ENCODE assay signal across 29 cellular contexts in the genomic region with DNA sequence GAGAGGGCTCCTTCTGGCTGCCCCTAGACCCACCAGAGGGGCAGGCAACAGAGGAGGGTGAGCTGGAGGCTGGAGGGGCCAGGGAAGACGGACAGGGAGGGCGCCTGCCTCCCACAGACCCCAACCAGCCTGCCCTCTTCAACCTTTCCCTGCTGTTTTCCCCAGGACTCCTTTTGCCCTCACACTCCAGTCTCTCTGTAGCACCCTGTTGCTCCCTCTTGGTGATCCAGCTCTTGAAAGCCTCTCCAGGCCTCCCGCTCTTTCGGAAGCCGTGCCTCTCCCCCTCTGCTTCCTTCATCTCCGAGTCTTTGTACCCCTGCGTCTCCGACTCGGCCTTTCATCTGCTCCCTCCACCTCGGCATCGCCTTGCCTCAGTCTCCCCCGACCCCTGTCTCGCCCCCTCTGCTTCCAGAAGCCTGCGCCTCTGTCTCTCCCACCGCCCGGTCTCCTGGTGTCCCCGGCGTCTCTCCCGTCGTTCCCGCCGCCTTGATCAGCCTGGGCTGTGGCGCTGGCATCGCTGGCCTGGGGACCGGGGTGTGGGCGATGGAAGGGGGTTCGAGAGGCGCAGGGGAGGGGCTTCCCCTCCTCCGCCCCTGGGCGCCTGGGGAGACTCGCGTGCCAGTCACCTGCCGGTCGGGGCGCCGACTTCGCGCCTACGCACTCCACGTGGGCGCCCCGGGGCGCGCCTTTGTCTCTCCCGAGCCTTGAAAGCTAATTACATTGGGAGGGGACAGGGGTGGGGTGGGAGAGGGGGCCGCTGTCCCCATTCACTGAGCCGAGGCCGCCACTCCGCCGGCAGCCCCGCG. TPM values are rescaled to one million over a fixed set of nuclear protein-coding genes. Genes with fewer than 3 reads are reported as not detected.
A peak's percentile ranks its signal among the peaks of the same experiment; 100 is the strongest.
DNase-seq lines count a peak whose midpoint lies in the region; ATAC-seq, FAIRE-seq and TF ChIP-seq lines count a peak whose summit lies in the region.
"Had no signal": no experiment of that assay in that cellular context is flagged by ENCODE, and none has a peak within 500 bp of the region (broad histone marks: within the 10 kb centered on the region; RNA-seq: fewer than 3 reads in every experiment).

No MANE protein-coding gene starts in this region.

- H3K4me1 ChIP-seq in HEK293 (ENCODE audit: control insufficient read depth, insufficient read depth, low read length), result no peaks in the 10 kb centered on the region; the same call in 1 of the 2 replicates
- no peaks in the 10 kb centered on the region for H3K4me1 ChIP-seq in astrocyte (ENCODE audit: insufficient read depth, low read length)
- H3K4me1 ChIP-seq: parathyroid adenoma had no signal

- TF ChIP-seq CTCF in Calu3 (IDR thresholded peaks at IDR 0.05; ENCODE audit: unreplicated experiment) (no peak), HEK293 (tag by site-specific recombination; IDR thresholded peaks at IDR 0.05) (no peak), astrocyte (IDR thresholded peaks at IDR 0.05; ENCODE audit: insufficient read depth, low read depth, low read length) (no peak), nephron progenitor cell (IDR thresholded peaks at IDR 0.05) (no peak)

- H2AFZ ChIP-seq in astrocyte (ENCODE audit: low read depth, low read length), result no peak overlapping the region
- H2AFZ ChIP-seq: parathyroid adenoma had no signal

- H3K36me3 ChIP-seq in HEK293 (ENCODE audit: control insufficient read depth in 2 of 2, insufficient read depth in 1 of 2, low read length in 2 of 2) (no peaks in the 10 kb centered on the region), astrocyte (ENCODE audit: insufficient read depth, low read length) (no peaks in the 10 kb centered on the region)
- H3K36me3 ChIP-seq: left ventricle myocardium inferior had no signal

- H3K27me3 Mint-ChIP-seq in Calu3 (ENCODE audit: unreplicated experiment) (peaks cover 75% of the 10 kb centered on the region), astrocyte (ENCODE audit: low read depth, unreplicated experiment) (peaks cover 68% of the 10 kb centered on the region), nephron progenitor cell (ENCODE audit: low read depth, poor library complexity) (peaks cover 100% of the 10 kb centered on the region)

- no TSS peak for BruUV-seq in Calu3 (replicated peaks; lab: Mats Ljungman, UMichigan)

- H3K79me2 ChIP-seq in astrocyte (ENCODE audit: insufficient read depth, low read length), result no peaks in the 10 kb centered on the region
- H3K79me2 ChIP-seq: parathyroid adenoma had no signal

- H3K27ac ChIP-seq in HEK293 (ENCODE audit: extremely low read depth, low read depth, low read length), result no peak overlapping the region
- no peak overlapping the region for H3K27ac ChIP-seq in astrocyte (ENCODE audit: low read depth, low read length)
- H3K27ac ChIP-seq: body of pancreas, left ventricle myocardium inferior, parathyroid adenoma, testis had no signal

- H3K4me3 Mint-ChIP-seq in Calu3 (ENCODE audit: low read depth, unreplicated experiment) (peak overlapping the region; percentile 62), astrocyte (ENCODE audit: unreplicated experiment) (no peak overlapping the region), nephron progenitor cell (peak overlapping the region; percentile 32)
- H3K4me3 Mint-ChIP-seq: activated CD4-positive, alpha-beta memory T cell treated with anti-CD3 and anti-CD28 coated beads for 36 hours; HFFc6 had no signal

- no peak for DNase-seq in Calu3
- DNase-seq in astrocyte (ENCODE audit: low read depth), result no peak
- DNase-seq in nephron progenitor cell, result no peak
- no peak for DNase-seq in NCI-H2196 (lab: John Stamatoyannopoulos, UW; ENCODE audit: unreplicated experiment)
- DNase-seq in NCI-H1092 treated with DMSO at 0.1 percent for 48 hours (lab: John Stamatoyannopoulos, UW), result no peak
- DNase-seq: activated CD4-positive, alpha-beta memory T cell treated with anti-CD3 and anti-CD28 coated beads for 36 hours; activated effector memory CD4-positive, alpha-beta T cell treated with Interleukin-2 at 50 U/mL for 16 hours; body of pancreas; CD4-positive, CD25-positive, alpha-beta regulatory T cell; DMS153; HFFc6; left ventricle myocardium inferior; naive thymus-derived CD4-positive, alpha-beta T cell; NCI-H1694; NCI-H774; right cardiac atrium; stimulated activated CD4-positive, alpha-beta T cell treated with anti-CD3 and anti-CD28 coated beads, Interleukin-4, amount 100 ng/mL, for 1 hour; stimulated activated naive B cell treated with anti-CD40 and anti-IgM and Interleukin-4, amounts not matched to agents 10 μg/mL and 1 μg/mL and 100 μg/mL, for 72 hours; SW 1271; testis had no signal

- H3K27ac Mint-ChIP-seq in Calu3 (ENCODE audit: unreplicated experiment), result no peak overlapping the region
- peak overlapping the region; percentile 69 for H3K27ac Mint-ChIP-seq in astrocyte (ENCODE audit: unreplicated experiment)
- H3K27ac Mint-ChIP-seq in nephron progenitor cell, result no peak overlapping the region
- H3K27ac Mint-ChIP-seq: activated CD4-positive, alpha-beta memory T cell treated with anti-CD3 and anti-CD28 coated beads for 36 hours; CD4-positive, CD25-positive, alpha-beta regulatory T cell; HFFc6 had no signal

- H3K4me3 ChIP-seq in HEK293 (ENCODE audit: low read depth, low read length), result no peak overlapping the region
- H3K4me3 ChIP-seq in astrocyte (ENCODE audit: insufficient read depth, low read depth, low read length), result no peak overlapping the region
- H3K4me3 ChIP-seq: body of pancreas had no signal

- peaks cover 63% of the 10 kb centered on the region for H3K27me3 ChIP-seq in astrocyte (ENCODE audit: insufficient read depth, low read length)

- intact Hi-C loops in Calu3 (cut with micrococcal nuclease; ENCODE audit: unreplicated experiment), result no loop called here

- POLR2A ChIA-PET in HEK293 (lab: Yijun Ruan, JAX), result no interaction called here

- CTCF ChIA-PET in Calu3 (lab: Charles Lee) (no interaction called here), HEK293 (lab: Yijun Ruan, JAX) (no interaction called here)

- FAIRE-seq in astrocyte (lab: Jason Lieb, UNC), result no peak
- FAIRE-seq: GM19239, urothelium cell line had no signal

- H4K20me1 ChIP-seq in astrocyte (ENCODE audit: insufficient read depth, low read length), result peaks cover 13% of the 10 kb centered on the region

- H3K4me1 Mint-ChIP-seq in Calu3 (ENCODE audit: low read depth, unreplicated experiment) (no peaks in the 10 kb centered on the region), astrocyte (ENCODE audit: low read depth, unreplicated experiment) (no peaks in the 10 kb centered on the region), nephron progenitor cell (peaks cover 11% of the 10 kb centered on the region)

- no peak for ATAC-seq in HG03196 (IDR thresholded peaks at IDR 0.05; ENCODE audit: unreplicated experiment)
- ATAC-seq: activated CD4-positive, CD25-positive, alpha-beta regulatory T cell treated with anti-CD3 and anti-CD28 coated beads, Interleukin-2, amount 50 U/mL, for 24 hours; body of pancreas; naive thymus-derived CD4-positive, alpha-beta T cell; right cardiac atrium; stimulated activated naive B cell treated with anti-CD40 and anti-IgM and Interleukin-4, amounts not matched to agents 10 μg/mL and 1 μg/mL and 100 μg/mL, for 72 hours had no signal

- H3K9ac ChIP-seq in astrocyte (ENCODE audit: low read length), result no peak overlapping the region
- H3K9ac ChIP-seq: parathyroid adenoma had no signal

- H3K9me3 Mint-ChIP-seq in Calu3 (ENCODE audit: low read depth, unreplicated experiment), result no peaks in the 10 kb centered on the region
- H3K9me3 Mint-ChIP-seq in astrocyte (ENCODE audit: unreplicated experiment), result peaks cover 10% of the 10 kb centered on the region
- peaks cover 26% of the 10 kb centered on the region for H3K9me3 Mint-ChIP-seq in nephron progenitor cell
- H3K9me3 Mint-ChIP-seq: activated CD4-positive, alpha-beta memory T cell treated with anti-CD3 and anti-CD28 coated beads for 36 hours; HFFc6; stimulated activated naive B cell treated with anti-CD40 and anti-IgM and Interleukin-4, amounts not matched to agents 10 μg/mL and 1 μg/mL and 100 μg/mL, for 72 hours had no signal

- peaks cover 5% of the 10 kb centered on the region for H3K36me3 Mint-ChIP-seq in Calu3 (ENCODE audit: insufficient read depth, unreplicated experiment)
- no peaks in the 10 kb centered on the region for H3K36me3 Mint-ChIP-seq in astrocyte (ENCODE audit: low read depth, unreplicated experiment)
- no peaks in the 10 kb centered on the region for H3K36me3 Mint-ChIP-seq in nephron progenitor cell (ENCODE audit: low read depth)
- H3K36me3 Mint-ChIP-seq: activated CD4-positive, alpha-beta memory T cell treated with anti-CD3 and anti-CD28 coated beads for 36 hours; CD4-positive, CD25-positive, alpha-beta regulatory T cell had no signal

- no peak overlapping the region for H3K4me2 ChIP-seq in astrocyte (ENCODE audit: low read length)

- no peaks in the 10 kb centered on the region for H3K9me3 ChIP-seq in HEK293 (ENCODE audit: control insufficient read depth, insufficient read depth, low read depth, low read length)
- peaks cover 5% of the 10 kb centered on the region for H3K9me3 ChIP-seq in astrocyte (ENCODE audit: insufficient read depth, low read depth, low read length)
- H3K9me3 ChIP-seq: body of pancreas, left ventricle myocardium inferior, testis had no signal

TF ChIP-seq in HEK293, 187 proteins besides CTCF, POLR2A, EP300 and RAD21:
- TF ChIP-seq BCL11A (tag by site-specific recombination; IDR thresholded peaks at IDR 0.05; ENCODE audit: low read depth) (no peak), HOXD13 (CRISPR knock-in tag; IDR thresholded peaks at IDR 0.05; ENCODE audit: borderline replicate concordance) (no peak), GLIS2 (tag by site-specific recombination; IDR thresholded peaks at IDR 0.05) (0 out of 2 replicates have a peak, but pooled peaks have one; percentile 4), ZNF157 (tag by site-specific recombination; IDR thresholded peaks at IDR 0.05) (0 out of 2 replicates have a peak, but pooled peaks have one; percentile 4), ZIC2 (tag by site-specific recombination; IDR thresholded peaks at IDR 0.05) (0 out of 2 replicates have a peak, but pooled peaks have one; percentile 12), SCRT2 (tag by site-specific recombination; IDR thresholded peaks at IDR 0.05) (peak; percentile 73), ZNF341 (tag by site-specific recombination; IDR thresholded peaks at IDR 0.05; ENCODE audit: low read depth) (peak; percentile 52)

RNA-seq across cellular contexts. Expression of a gene that starts 5.3 kb away (rescaled TPM):
- total RNA-seq in Calu3 (2022) (not detected in 2 replicates), astrocyte (0.23 and 0.38 TPM in 2 replicates)
- total RNA-seq: body of pancreas; CD4-positive, CD25-positive, alpha-beta regulatory T cell; cerebellum; G401; left ventricle myocardium inferior; mesenteric fat pad; naive thymus-derived CD4-positive, alpha-beta T cell; right cardiac atrium had no signal

RNA-seq across cellular contexts. Expression of a gene that starts 34.5 kb away (rescaled TPM):
- 42.9 and 43.0 TPM in 2 replicates for total RNA-seq in Calu3 (2022)
- 21.0 and 28.1 TPM in 2 replicates for total RNA-seq in astrocyte
